ENCODE assay signal across 1 cellular context in the genomic region with DNA sequence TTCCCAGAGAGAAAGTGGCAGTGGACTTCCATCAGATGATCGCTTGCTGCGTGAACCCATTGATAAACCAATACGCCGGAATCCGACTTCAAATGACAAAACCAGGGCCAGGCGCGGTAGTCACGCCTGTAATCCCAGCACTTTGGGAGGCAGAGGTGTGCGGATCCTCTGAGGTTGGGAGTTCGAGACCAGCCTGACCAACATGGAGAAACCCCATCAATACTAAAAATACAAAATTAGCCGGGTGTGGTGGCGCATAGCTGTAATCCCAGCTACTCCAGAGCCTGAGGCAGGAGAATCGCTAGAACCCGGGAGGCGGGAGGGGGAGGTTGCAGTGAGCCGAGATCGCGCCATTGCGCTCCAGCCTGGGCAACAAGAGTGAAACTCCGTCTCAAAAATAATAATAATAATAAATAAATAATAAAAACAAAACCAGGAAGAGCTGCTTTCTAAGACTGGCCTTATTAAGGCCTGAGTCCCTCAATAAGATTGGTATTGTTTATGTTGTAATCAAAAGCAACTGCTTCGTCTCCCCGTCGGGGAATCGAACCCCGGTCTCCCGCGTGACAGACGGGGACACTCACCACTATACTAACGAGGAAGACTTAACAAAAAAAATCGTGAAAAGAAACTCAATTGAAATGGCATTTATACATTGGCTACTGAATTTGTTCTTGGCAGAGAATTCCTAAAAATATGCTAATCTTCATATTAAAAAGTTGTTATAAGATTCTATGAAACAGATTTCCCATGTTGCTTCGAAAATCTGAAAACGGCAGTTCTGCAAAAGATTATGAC.
TF ChIP-seq lines count a peak whose summit lies in the region.

No MANE protein-coding gene starts in this region.

TF ChIP-seq in HEK293, 187 proteins besides CTCF, POLR2A, EP300 and RAD21 (continued from another document):
- TF ChIP-seq, protein P1, sequence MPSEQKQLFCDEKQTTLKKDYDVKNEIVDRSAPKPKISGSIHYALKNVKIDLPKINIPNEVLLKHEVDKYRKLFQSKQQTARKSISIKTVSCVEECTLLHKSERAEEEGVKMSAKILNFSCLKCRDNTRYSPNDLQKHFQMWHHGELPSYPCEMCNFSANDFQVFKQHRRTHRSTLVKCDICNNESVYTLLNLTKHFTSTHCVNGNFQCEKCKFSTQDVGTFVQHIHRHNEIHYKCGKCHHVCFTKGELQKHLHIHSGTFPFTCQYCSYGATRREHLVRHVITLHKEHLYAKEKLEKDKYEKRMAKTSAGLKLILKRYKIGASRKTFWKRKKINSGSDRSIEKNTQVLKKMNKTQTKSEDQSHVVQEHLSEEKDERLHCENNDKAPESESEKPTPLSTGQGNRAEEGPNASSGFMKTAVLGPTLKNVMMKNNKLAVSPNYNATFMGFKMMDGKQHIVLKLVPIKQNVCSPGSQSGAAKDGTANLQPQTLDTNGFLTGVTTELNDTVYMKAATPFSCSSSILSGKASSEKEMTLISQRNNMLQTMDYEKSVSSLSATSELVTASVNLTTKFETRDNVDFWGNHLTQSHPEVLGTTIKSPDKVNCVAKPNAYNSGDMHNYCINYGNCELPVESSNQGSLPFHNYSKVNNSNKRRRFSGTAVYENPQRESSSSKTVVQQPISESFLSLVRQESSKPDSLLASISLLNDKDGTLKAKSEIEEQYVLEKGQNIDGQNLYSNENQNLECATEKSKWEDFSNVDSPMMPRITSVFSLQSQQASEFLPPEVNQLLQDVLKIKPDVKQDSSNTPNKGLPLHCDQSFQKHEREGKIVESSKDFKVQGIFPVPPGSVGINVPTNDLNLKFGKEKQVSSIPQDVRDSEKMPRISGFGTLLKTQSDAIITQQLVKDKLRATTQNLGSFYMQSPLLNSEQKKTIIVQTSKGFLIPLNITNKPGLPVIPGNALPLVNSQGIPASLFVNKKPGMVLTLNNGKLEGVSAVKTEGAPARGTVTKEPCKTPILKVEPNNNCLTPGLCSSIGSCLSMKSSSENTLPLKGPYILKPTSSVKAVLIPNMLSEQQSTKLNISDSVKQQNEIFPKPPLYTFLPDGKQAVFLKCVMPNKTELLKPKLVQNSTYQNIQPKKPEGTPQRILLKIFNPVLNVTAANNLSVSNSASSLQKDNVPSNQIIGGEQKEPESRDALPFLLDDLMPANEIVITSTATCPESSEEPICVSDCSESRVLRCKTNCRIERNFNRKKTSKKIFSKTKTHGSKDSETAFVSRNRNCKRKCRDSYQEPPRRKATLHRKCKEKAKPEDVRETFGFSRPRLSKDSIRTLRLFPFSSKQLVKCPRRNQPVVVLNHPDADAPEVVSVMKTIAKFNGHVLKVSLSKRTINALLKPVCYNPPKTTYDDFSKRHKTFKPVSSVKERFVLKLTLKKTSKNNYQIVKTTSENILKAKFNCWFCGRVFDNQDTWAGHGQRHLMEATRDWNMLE (tag by site-specific recombination; conservative IDR thresholded peaks at IDR 0.05; ENCODE audit: low read depth) = no peak
- TF ChIP-seq, protein P2, sequence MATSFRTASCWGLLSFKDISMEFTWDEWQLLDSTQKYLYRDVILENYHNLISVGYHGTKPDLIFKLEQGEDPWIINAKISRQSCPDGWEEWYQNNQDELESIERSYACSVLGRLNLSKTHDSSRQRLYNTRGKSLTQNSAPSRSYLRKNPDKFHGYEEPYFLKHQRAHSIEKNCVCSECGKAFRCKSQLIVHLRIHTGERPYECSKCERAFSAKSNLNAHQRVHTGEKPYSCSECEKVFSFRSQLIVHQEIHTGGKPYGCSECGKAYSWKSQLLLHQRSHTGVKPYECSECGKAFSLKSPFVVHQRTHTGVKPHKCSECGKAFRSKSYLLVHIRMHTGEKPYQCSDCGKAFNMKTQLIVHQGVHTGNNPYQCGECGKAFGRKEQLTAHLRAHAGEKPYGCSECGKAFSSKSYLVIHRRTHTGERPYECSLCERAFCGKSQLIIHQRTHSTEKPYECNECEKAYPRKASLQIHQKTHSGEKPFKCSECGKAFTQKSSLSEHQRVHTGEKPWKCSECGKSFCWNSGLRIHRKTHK (tag by site-specific recombination; IDR thresholded peaks at IDR 0.05) = no peak
- TF ChIP-seq KLF8 (tag by site-specific recombination; IDR thresholded peaks at IDR 0.05) (no peak), ZNF426 (tag by site-specific recombination; IDR thresholded peaks at IDR 0.05) (no peak), ZNF558 (tag by site-specific recombination; IDR thresholded peaks at IDR 0.05) (0 out of 2 replicates have a peak, but pooled peaks have one; percentile 22), SALL2 (tag by site-specific recombination; IDR thresholded peaks at IDR 0.05; ENCODE audit: borderline replicate concordance) (no peak), SP3 (tag by site-specific recombination; IDR thresholded peaks at IDR 0.05) (no peak), ZSCAN30 (tag by site-specific recombination; IDR thresholded peaks at IDR 0.05) (peak; percentile 75), ZNF610 (tag by site-specific recombination; IDR thresholded peaks at IDR 0.05; ENCODE audit: borderline replicate concordance) (no peak), ZNF560 (tag by site-specific recombination; IDR thresholded peaks at IDR 0.05; ENCODE audit: borderline replicate concordance) (no peak), ZNF677 (tag by site-specific recombination; IDR thresholded peaks at IDR 0.05) (no peak), ZNF521 (tag by site-specific recombination; IDR thresholded peaks at IDR 0.05) (no peak), ZNF624 (tag by site-specific recombination; IDR thresholded peaks at IDR 0.05) (no peak), ZNF24 (tag by site-specific recombination; IDR thresholded peaks at IDR 0.05) (0 out of 2 replicates have a peak, but pooled peaks have one; percentile 34), ZFP41 (tag by site-specific recombination; IDR thresholded peaks at IDR 0.05; ENCODE audit: borderline replicate concordance) (no peak), ZNF596 (tag by site-specific recombination; IDR thresholded peaks at IDR 0.05) (no peak), ZNF664 (tag by site-specific recombination; IDR thresholded peaks at IDR 0.05) (no peak), ZNF707 (tag by site-specific recombination; IDR thresholded peaks at IDR 0.05) (no peak)
- TF ChIP-seq, protein P3, sequence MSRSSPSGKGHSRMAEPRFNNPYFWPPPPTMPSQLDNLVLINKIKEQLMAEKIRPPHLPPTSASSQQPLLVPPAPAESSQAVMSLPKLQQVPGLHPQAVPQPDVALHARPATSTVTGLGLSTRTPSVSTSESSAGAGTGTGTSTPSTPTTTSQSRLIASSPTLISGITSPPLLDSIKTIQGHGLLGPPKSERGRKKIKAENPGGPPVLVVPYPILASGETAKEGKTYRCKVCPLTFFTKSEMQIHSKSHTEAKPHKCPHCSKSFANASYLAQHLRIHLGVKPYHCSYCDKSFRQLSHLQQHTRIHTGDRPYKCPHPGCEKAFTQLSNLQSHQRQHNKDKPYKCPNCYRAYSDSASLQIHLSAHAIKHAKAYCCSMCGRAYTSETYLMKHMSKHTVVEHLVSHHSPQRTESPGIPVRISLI (tag by site-specific recombination; IDR thresholded peaks at IDR 0.05) = peak; percentile 99
- TF ChIP-seq, protein P4, sequence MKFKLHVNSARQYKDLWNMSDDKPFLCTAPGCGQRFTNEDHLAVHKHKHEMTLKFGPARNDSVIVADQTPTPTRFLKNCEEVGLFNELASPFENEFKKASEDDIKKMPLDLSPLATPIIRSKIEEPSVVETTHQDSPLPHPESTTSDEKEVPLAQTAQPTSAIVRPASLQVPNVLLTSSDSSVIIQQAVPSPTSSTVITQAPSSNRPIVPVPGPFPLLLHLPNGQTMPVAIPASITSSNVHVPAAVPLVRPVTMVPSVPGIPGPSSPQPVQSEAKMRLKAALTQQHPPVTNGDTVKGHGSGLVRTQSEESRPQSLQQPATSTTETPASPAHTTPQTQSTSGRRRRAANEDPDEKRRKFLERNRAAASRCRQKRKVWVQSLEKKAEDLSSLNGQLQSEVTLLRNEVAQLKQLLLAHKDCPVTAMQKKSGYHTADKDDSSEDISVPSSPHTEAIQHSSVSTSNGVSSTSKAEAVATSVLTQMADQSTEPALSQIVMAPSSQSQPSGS (tag by site-specific recombination; IDR thresholded peaks at IDR 0.05; ENCODE audit: low read depth) = no peak
- TF ChIP-seq, protein P5, sequence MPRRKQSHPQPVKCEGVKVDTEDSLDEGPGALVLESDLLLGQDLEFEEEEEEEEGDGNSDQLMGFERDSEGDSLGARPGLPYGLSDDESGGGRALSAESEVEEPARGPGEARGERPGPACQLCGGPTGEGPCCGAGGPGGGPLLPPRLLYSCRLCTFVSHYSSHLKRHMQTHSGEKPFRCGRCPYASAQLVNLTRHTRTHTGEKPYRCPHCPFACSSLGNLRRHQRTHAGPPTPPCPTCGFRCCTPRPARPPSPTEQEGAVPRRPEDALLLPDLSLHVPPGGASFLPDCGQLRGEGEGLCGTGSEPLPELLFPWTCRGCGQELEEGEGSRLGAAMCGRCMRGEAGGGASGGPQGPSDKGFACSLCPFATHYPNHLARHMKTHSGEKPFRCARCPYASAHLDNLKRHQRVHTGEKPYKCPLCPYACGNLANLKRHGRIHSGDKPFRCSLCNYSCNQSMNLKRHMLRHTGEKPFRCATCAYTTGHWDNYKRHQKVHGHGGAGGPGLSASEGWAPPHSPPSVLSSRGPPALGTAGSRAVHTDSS (tag by site-specific recombination; IDR thresholded peaks at IDR 0.05) = no peak
- TF ChIP-seq, protein P6, sequence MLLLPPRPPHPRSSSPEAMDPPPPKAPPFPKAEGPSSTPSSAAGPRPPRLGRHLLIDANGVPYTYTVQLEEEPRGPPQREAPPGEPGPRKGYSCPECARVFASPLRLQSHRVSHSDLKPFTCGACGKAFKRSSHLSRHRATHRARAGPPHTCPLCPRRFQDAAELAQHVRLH (tag by site-specific recombination; IDR thresholded peaks at IDR 0.05) = peak; percentile 67
- TF ChIP-seq, protein P7, sequence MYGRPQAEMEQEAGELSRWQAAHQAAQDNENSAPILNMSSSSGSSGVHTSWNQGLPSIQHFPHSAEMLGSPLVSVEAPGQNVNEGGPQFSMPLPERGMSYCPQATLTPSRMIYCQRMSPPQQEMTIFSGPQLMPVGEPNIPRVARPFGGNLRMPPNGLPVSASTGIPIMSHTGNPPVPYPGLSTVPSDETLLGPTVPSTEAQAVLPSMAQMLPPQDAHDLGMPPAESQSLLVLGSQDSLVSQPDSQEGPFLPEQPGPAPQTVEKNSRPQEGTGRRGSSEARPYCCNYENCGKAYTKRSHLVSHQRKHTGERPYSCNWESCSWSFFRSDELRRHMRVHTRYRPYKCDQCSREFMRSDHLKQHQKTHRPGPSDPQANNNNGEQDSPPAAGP (tag by site-specific recombination; IDR thresholded peaks at IDR 0.05) = peak; percentile 47; the same call in 1 of the 2 replicates
- TF ChIP-seq, protein P8, sequence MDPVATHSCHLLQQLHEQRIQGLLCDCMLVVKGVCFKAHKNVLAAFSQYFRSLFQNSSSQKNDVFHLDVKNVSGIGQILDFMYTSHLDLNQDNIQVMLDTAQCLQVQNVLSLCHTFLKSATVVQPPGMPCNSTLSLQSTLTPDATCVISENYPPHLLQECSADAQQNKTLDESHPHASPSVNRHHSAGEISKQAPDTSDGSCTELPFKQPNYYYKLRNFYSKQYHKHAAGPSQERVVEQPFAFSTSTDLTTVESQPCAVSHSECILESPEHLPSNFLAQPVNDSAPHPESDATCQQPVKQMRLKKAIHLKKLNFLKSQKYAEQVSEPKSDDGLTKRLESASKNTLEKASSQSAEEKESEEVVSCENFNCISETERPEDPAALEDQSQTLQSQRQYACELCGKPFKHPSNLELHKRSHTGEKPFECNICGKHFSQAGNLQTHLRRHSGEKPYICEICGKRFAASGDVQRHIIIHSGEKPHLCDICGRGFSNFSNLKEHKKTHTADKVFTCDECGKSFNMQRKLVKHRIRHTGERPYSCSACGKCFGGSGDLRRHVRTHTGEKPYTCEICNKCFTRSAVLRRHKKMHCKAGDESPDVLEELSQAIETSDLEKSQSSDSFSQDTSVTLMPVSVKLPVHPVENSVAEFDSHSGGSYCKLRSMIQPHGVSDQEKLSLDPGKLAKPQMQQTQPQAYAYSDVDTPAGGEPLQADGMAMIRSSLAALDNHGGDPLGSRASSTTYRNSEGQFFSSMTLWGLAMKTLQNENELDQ (tag by site-specific recombination; IDR thresholded peaks at IDR 0.05; ENCODE audit: low read depth) = no peak
- TF ChIP-seq, protein P9, sequence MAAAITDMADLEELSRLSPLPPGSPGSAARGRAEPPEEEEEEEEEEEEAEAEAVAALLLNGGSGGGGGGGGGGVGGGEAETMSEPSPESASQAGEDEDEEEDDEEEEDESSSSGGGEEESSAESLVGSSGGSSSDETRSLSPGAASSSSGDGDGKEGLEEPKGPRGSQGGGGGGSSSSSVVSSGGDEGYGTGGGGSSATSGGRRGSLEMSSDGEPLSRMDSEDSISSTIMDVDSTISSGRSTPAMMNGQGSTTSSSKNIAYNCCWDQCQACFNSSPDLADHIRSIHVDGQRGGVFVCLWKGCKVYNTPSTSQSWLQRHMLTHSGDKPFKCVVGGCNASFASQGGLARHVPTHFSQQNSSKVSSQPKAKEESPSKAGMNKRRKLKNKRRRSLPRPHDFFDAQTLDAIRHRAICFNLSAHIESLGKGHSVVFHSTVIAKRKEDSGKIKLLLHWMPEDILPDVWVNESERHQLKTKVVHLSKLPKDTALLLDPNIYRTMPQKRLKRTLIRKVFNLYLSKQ (tag by site-specific recombination; IDR thresholded peaks at IDR 0.05; ENCODE audit: borderline replicate concordance) = no peak
